Comparison of ENCODE assay signal across 28 cellular contexts in genomic region chr12:14521822-14522221, GRCh38. TPM values are rescaled to one million over a fixed set of nuclear protein-coding genes. Genes with fewer than 3 reads are reported as not detected.
"Had no signal": no experiment of that assay in that cellular context is flagged by ENCODE, and none has a peak within 500 bp of the region (broad histone marks: within the 10 kb centered on the region; RNA-seq: fewer than 3 reads in every experiment).

No MANE protein-coding gene starts in this region.

- H3K27me3 Mint-ChIP-seq: dendritic cell treated with granulocyte-macrophage colony-stimulating factor and Interleukin-4, amounts not matched to agents 40 ng/mL and 50 ng/mL, for 4 days had no signal

- H3K27ac Mint-ChIP-seq: dendritic cell treated with granulocyte-macrophage colony-stimulating factor and Interleukin-4, amounts not matched to agents 40 ng/mL and 50 ng/mL, for 4 days; effector memory CD8-positive, alpha-beta T cell; endodermal cell had no signal

- H3K4me1 Mint-ChIP-seq: endodermal cell had no signal

- DNase-seq: colonic mucosa; cortex of kidney; dermis blood vessel endothelial cell; dorsolateral prefrontal cortex; effector CD4-positive, alpha-beta T cell; effector CD8-positive, alpha-beta T cell; effector memory CD4-positive, alpha-beta T cell; effector memory CD8-positive, alpha-beta T cell; endodermal cell; erythroblast; esophagus squamous epithelium; foreskin fibroblast; foreskin keratinocyte; foreskin melanocyte; gastrocnemius medialis; glutamatergic neuron; head of caudate nucleus; heart left ventricle; heart right ventricle had no signal

- H3K4me1 ChIP-seq: colonic mucosa, esophagus muscularis mucosa, esophagus squamous epithelium, foreskin keratinocyte, gastrocnemius medialis, gastroesophageal sphincter, heart left ventricle, heart right ventricle had no signal

- H3K4me3 ChIP-seq: colonic mucosa, coronary artery, dorsolateral prefrontal cortex, esophagus muscularis mucosa, esophagus squamous epithelium, gastrocnemius medialis, gastroesophageal sphincter, heart left ventricle, heart right ventricle had no signal

- H3K4me3 Mint-ChIP-seq: dendritic cell treated with granulocyte-macrophage colony-stimulating factor and Interleukin-4, amounts not matched to agents 40 ng/mL and 50 ng/mL, for 4 days; effector memory CD8-positive, alpha-beta T cell; endodermal cell had no signal

- FAIRE-seq: colon, endometrium, endothelial cell of umbilical vein, frontal cortex had no signal

- H3K27ac ChIP-seq: colonic mucosa, coronary artery, dorsolateral prefrontal cortex, epithelial cell of prostate, esophagus muscularis mucosa, esophagus squamous epithelium, foreskin keratinocyte, gastrocnemius medialis, gastroesophageal sphincter, heart left ventricle, heart right ventricle had no signal

- H3K27me3 ChIP-seq: colonic mucosa, dorsolateral prefrontal cortex, esophagus muscularis mucosa, esophagus squamous epithelium, foreskin keratinocyte, gastrocnemius medialis, gastroesophageal sphincter, heart left ventricle, heart right ventricle had no signal

- ATAC-seq: effector memory CD8-positive, alpha-beta T cell; foreskin keratinocyte; gastrocnemius medialis; gastroesophageal sphincter; heart left ventricle; heart right ventricle had no signal

- H3K9me3 ChIP-seq: colonic mucosa had no signal

- H3K36me3 ChIP-seq: colonic mucosa, gastrocnemius medialis had no signal

RNA-seq across cellular contexts. Expression of gene PLBD1, which starts 45.9 kb away (rescaled TPM):
- total RNA-seq: endothelial cell of umbilical vein had no signal
